ENCODE assay signal across 16 cellular contexts in genomic region chr5:145944328-145944727, GRCh38. TPM values are rescaled to one million over a fixed set of nuclear protein-coding genes. Genes with fewer than 3 reads are reported as not detected.
"Had no signal": no experiment of that assay in that cellular context is flagged by ENCODE, and none has a peak within 500 bp of the region (broad histone marks: within the 10 kb centered on the region; RNA-seq: fewer than 3 reads in every experiment).

No MANE protein-coding gene starts in this region.

- H3K36me3 ChIP-seq: ascending aorta, breast epithelium, left lung, neutrophil, thoracic aorta had no signal

- H3K4me1 ChIP-seq: breast epithelium had no signal

- ATAC-seq: natural killer cell, right cardiac atrium, T-cell had no signal

- H3K27ac ChIP-seq: ascending aorta, breast epithelium, left lung, thoracic aorta had no signal

- H3K4me2 ChIP-seq: smooth muscle cell had no signal

- H3K27me3 ChIP-seq: ascending aorta, breast epithelium had no signal

- H3K4me3 ChIP-seq: ascending aorta, breast epithelium, left lung, smooth muscle cell, thoracic aorta had no signal

- H3K9me3 ChIP-seq: ascending aorta, breast epithelium, left lung, neutrophil, thoracic aorta had no signal

- DNase-seq: activated CD4-positive, alpha-beta T cell treated with anti-CD3 and anti-CD28 coated beads, Interleukin-2, amount 50 U/mL, for 1 hour; activated naive CD4-positive, alpha-beta T cell; islet precursor cell; left lung; natural killer cell; posterior cingulate gyrus; T-cell; T-helper 9 cell had no signal

RNA-seq across cellular contexts. Expression of gene SH3RF2, which starts 8.0 kb away (rescaled TPM):
- total RNA-seq: activated CD8-positive, alpha-beta memory T cell treated with anti-CD3 and anti-CD28 coated beads for 36 hours; dermis microvascular lymphatic vessel endothelial cell had no signal
